ENCODE assay signal across 20 cellular contexts in the genomic region with DNA sequence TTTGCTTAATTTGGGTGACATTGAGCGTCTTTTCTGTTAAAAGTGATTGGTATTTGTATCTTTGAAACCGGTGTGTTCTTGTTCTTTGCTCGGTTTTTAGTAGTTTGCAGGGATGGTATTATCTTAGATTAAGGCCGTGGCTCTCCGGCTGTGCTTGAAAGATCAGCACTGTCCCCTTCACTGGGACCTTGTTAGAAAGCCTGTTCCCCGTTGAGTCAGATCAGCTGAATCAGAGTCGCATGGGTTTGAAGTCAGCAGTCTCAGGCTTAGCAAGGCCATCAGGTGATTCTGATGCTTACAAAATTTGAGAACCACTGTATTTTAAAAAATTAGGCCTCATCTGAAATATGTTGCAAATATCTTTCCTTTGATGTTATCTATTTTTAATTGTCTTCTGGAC. TPM values are rescaled to one million over a fixed set of nuclear protein-coding genes. Genes with fewer than 3 reads are reported as not detected.
"Had no signal": no experiment of that assay in that cellular context is flagged by ENCODE, and none has a peak within 500 bp of the region (broad histone marks: within the 10 kb centered on the region; RNA-seq: fewer than 3 reads in every experiment).

No MANE protein-coding gene starts in this region.

- H3K9me3 ChIP-seq: esophagus muscularis mucosa, gastroesophageal sphincter, heart left ventricle, left lung, lower lobe of right lung, mucosa of descending colon had no signal

- ATAC-seq: foreskin keratinocyte; gastroesophageal sphincter; heart left ventricle; left cardiac atrium; left lung; left ventricle myocardium superior; lower lobe of right lung; mucosa of descending colon; naive thymus-derived CD8-positive, alpha-beta T cell had no signal

- H3K4me3 ChIP-seq: coronary artery, esophagus muscularis mucosa, gastroesophageal sphincter, heart left ventricle, hepatocyte, left lung, lower lobe of right lung, mucosa of descending colon had no signal

- H3K27me3 ChIP-seq: dorsolateral prefrontal cortex had no signal

- H2AFZ ChIP-seq: hepatocyte had no signal

- H3K36me3 ChIP-seq: esophagus muscularis mucosa, gastroesophageal sphincter, heart left ventricle, left lung, lower lobe of right lung had no signal

- H3K4me1 ChIP-seq: foreskin keratinocyte had no signal

- H3K4me2 ChIP-seq: hepatocyte had no signal

- H3K27ac ChIP-seq: coronary artery, esophagus muscularis mucosa, foreskin keratinocyte, gastroesophageal sphincter, heart left ventricle, hepatocyte, left lung, lower lobe of right lung had no signal

- DNase-seq: dermis blood vessel endothelial cell; dorsolateral prefrontal cortex; effector CD4-positive, alpha-beta T cell; effector memory CD4-positive, alpha-beta T cell; foreskin keratinocyte; heart left ventricle; left cardiac atrium; left lung; left ventricle myocardium superior; lower lobe of right lung; mucosa of descending colon; naive B cell; naive thymus-derived CD8-positive, alpha-beta T cell had no signal

RNA-seq across cellular contexts. Expression of gene DIRAS2, which starts 5.0 kb away (rescaled TPM):
- total RNA-seq: endothelial cell of umbilical vein; foreskin keratinocyte; gastroesophageal sphincter; left cardiac atrium; left ventricle myocardium superior; lower lobe of right lung; mesenteric fat pad; naive thymus-derived CD8-positive, alpha-beta T cell had no signal
- polyA plus RNA-seq: endothelial cell of umbilical vein; foreskin keratinocyte; heart left ventricle; keratinocyte; naive thymus-derived CD8-positive, alpha-beta T cell had no signal
